ENCODE assay signal across 17 cellular contexts in the genomic region with DNA sequence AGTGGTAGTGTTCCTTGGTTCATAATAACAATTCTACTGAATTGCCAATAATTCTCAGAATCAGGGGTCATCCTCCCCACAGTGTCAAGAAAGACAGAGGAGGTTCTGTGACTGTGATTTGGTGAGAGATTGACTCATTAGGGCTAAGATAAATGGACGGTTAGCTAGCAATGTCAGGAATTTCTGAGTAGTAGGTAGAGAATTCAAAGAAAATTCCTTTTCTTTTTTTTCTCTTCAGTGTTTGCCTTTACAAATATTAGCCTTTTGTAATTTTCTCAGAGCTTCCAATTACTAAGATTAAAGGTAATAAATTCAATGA. TPM values are rescaled to one million over a fixed set of nuclear protein-coding genes. Genes with fewer than 3 reads are reported as not detected.
DNase-seq lines count a peak whose midpoint lies in the region; ATAC-seq and TF ChIP-seq lines count a peak whose summit lies in the region.
"Had no signal": no experiment of that assay in that cellular context is flagged by ENCODE, and none has a peak within 500 bp of the region (broad histone marks: within the 10 kb centered on the region; RNA-seq: fewer than 3 reads in every experiment).

No MANE protein-coding gene starts in this region.

- 0 out of 2 replicates have a peak overlapping the region, but pooled peaks have one; percentile 19 for H3K27ac ChIP-seq in HUES64 (ENCODE audit: low read depth, low read length)
- H3K27ac ChIP-seq in brain microvascular endothelial cell: peak overlapping the region; percentile 81
- H3K27ac ChIP-seq in CD8-positive, alpha-beta memory T cell (ENCODE audit: low read depth, low read length): no peak overlapping the region
- H3K27ac ChIP-seq: esophagus muscularis mucosa, prostate gland, upper lobe of left lung had no signal

- H3K36me3 Mint-ChIP-seq in CD8-positive, alpha-beta memory T cell: no peaks in the 10 kb centered on the region

- TF ChIP-seq CTCF in brain microvascular endothelial cell (IDR thresholded peaks at IDR 0.05; ENCODE audit: low read depth, low read length, missing control alignments): no peak

- no peak overlapping the region for H3K9ac ChIP-seq in HUES64 (ENCODE audit: low read depth, low read length)

- ATAC-seq in stimulated activated naive CD8-positive, alpha-beta T cell treated with anti-CD3 and anti-CD28 coated beads, Interleukin-15, Interleukin-2, amounts not matched to agents 100 U/mL and 50 U/mL, for 24 hours: no peak
- no peak for ATAC-seq in HG03469 (IDR thresholded peaks at IDR 0.05; ENCODE audit: unreplicated experiment)

- POLR2A ChIA-PET in CD8-positive, alpha-beta memory T cell (lab: Charles Lee): no interaction called here

- no peaks in the 10 kb centered on the region for H3K9me3 ChIP-seq in HUES64 (ENCODE audit: insufficient read depth, low read depth, low read length)
- no peaks in the 10 kb centered on the region for H3K9me3 ChIP-seq in CD8-positive, alpha-beta memory T cell (ENCODE audit: low read length)
- H3K9me3 ChIP-seq: esophagus muscularis mucosa, prostate gland, upper lobe of left lung had no signal

- CTCF ChIA-PET in CD8-positive, alpha-beta memory T cell (lab: Charles Lee): interaction anchor here (1.3 kb wide), 1 partner anchor 18 kb away, joined by 4 read pairs; no protein-coding TSS in a partner anchor

- H3K27me3 Mint-ChIP-seq in CD8-positive, alpha-beta memory T cell: peaks cover 4 to 8% of the 10 kb centered on the region in 2 donors

- no peaks in the 10 kb centered on the region for H3K9me3 Mint-ChIP-seq in CD8-positive, alpha-beta memory T cell

- DNase-seq in AG08396 (ENCODE audit: low spot score) (peak; percentile 40), brain microvascular endothelial cell (peak; percentile 57), kidney glomerular epithelial cell (lab: John Stamatoyannopoulos, UW) (peak; percentile 89), NCI-H2029 treated with DMSO at 0.1 percent for 48 hours (lab: John Stamatoyannopoulos, UW) (no peak)
- DNase-seq in stimulated activated naive CD8-positive, alpha-beta T cell treated with anti-CD3 and anti-CD28 coated beads, Interleukin-15, Interleukin-2, amounts not matched to agents 100 U/mL and 50 U/mL, for 24 hours: no peak
- no peak for DNase-seq in CD8-positive, alpha-beta memory T cell
- DNase-seq: AML-193; central memory CD4-positive, alpha-beta T cell; DMS53; MM.1S; NCI-H2107; NCI-H82; upper lobe of left lung had no signal

- H3K27ac Mint-ChIP-seq in CD8-positive, alpha-beta memory T cell: no peak overlapping the region

- H3K4me3 ChIP-seq in HUES64 (ENCODE audit: low read length): no peak overlapping the region
- no peak overlapping the region for H3K4me3 ChIP-seq in brain microvascular endothelial cell (ENCODE audit: low read depth, low read length)
- H3K4me3 ChIP-seq in CD8-positive, alpha-beta memory T cell (ENCODE audit: low read length): no peak overlapping the region
- H3K4me3 ChIP-seq: esophagus muscularis mucosa, prostate gland, upper lobe of left lung had no signal

- peaks cover under 1 to 2% (median under 1%) of the 10 kb centered on the region in 3 donors for H3K4me1 Mint-ChIP-seq in CD8-positive, alpha-beta memory T cell

- in situ Hi-C loops in brain microvascular endothelial cell (cut with HindIII; ENCODE audit: low pct_ligation_motif_present, low sequenced_read_pairs): no loop called here

- H3K36me3 ChIP-seq in HUES64 (ENCODE audit: insufficient read depth, low read length) (no peaks in the 10 kb centered on the region), brain microvascular endothelial cell (replicated peaks) (no peaks in the 10 kb centered on the region)
- no peaks in the 10 kb centered on the region for H3K36me3 ChIP-seq in CD8-positive, alpha-beta memory T cell (ENCODE audit: insufficient read depth, low read length)
- H3K36me3 ChIP-seq: esophagus muscularis mucosa, prostate gland, upper lobe of left lung had no signal

- H3K4me3 Mint-ChIP-seq in CD8-positive, alpha-beta memory T cell: no peak overlapping the region

- H3K27me3 ChIP-seq in HUES64 (ENCODE audit: insufficient read depth, low read length): no peaks in the 10 kb centered on the region
- no peaks in the 10 kb centered on the region for H3K27me3 ChIP-seq in brain microvascular endothelial cell (replicated peaks)
- no peaks in the 10 kb centered on the region for H3K27me3 ChIP-seq in CD8-positive, alpha-beta memory T cell (ENCODE audit: insufficient read depth, low read length, poor library complexity, severe bottlenecking)
- H3K27me3 ChIP-seq: esophagus muscularis mucosa, upper lobe of left lung had no signal

- 55% methylated on average over 1 of the region's 1 CpG for WGBS in HUES64

- peaks cover 15% of the 10 kb centered on the region; the same call in 1 of the 2 replicates for H3K4me1 ChIP-seq in HUES64 (ENCODE audit: insufficient read depth, low read length)
- no peaks in the 10 kb centered on the region for H3K4me1 ChIP-seq in CD8-positive, alpha-beta memory T cell (ENCODE audit: insufficient read depth, low read length)
- H3K4me1 ChIP-seq: prostate gland, upper lobe of left lung had no signal

RNA-seq across cellular contexts. Expression of a gene that starts 16.8 kb away (rescaled TPM):
- polyA plus RNA-seq in HUES64 (2013, experiment 1 of 2): 8.4 TPM
- polyA plus RNA-seq in HUES64 (2013, experiment 2 of 2): 7.5 TPM
- total RNA-seq in CD8-positive, alpha-beta memory T cell: 10 to 100 TPM; 10.7 to 11.1 TPM
- 2.5 TPM for polyA plus RNA-seq in CD8-positive, alpha-beta memory T cell

Comparison
In these comparisons a context has a peak if more than half of its experiments do, and no peak if none do; other contexts are left out.
1. DNase-seq: peak in AG08396 (single experiment), brain microvascular endothelial cell (single experiment) and kidney glomerular epithelial cell (single experiment); none in stimulated activated naive CD8-positive, alpha-beta T cell treated with anti-CD3 and anti-CD28 coated beads, Interleukin-15, Interleukin-2, amounts not matched to agents 100 U/mL and 50 U/mL, for 24 hours (single experiment), NCI-H2029 treated with DMSO at 0.1 percent for 48 hours (single experiment) and CD8-positive, alpha-beta memory T cell (0 of 5).